In the genomic region with DNA sequence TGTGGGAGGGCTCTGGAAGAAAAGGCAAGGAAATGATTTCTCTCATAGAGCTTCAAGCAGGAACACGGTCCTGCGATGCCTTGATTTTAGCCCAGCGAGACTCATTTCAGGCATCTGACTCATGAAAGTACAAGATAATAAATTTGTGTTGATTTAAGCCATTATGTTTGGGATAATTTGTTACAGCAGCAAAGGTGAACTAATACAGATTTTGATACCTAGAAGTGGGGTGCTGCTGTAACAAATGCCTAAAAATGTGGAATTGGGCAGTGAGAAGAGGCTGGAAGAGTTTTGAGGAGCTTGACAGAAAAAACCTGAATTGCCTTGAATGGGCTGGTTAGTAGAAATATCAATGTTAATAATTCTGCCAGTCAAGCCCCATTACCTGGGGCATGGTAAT, we compare ENCODE assay signal across 29 cellular contexts.
"Had no signal": no experiment of that assay in that cellular context is flagged by ENCODE, and none has a peak within 500 bp of the region (broad histone marks: within the 10 kb centered on the region; RNA-seq: fewer than 3 reads in every experiment).

No MANE protein-coding gene starts in this region.

- H3K4me1 Mint-ChIP-seq: endodermal cell had no signal

- DNase-seq: colonic mucosa; cortex of kidney; dermis blood vessel endothelial cell; dorsolateral prefrontal cortex; effector CD4-positive, alpha-beta T cell; effector CD8-positive, alpha-beta T cell; effector memory CD4-positive, alpha-beta T cell; effector memory CD8-positive, alpha-beta T cell; endodermal cell; erythroblast; esophagus squamous epithelium; foreskin fibroblast; foreskin keratinocyte; foreskin melanocyte; gastrocnemius medialis; glutamatergic neuron; head of caudate nucleus; heart left ventricle; heart right ventricle had no signal

- H3K4me3 ChIP-seq: colonic mucosa, coronary artery, dorsolateral prefrontal cortex, esophagus muscularis mucosa, esophagus squamous epithelium, gastrocnemius medialis, gastroesophageal sphincter, heart left ventricle, heart right ventricle, hepatocyte had no signal

- H3K4me2 ChIP-seq: hepatocyte had no signal

- H3K4me3 Mint-ChIP-seq: dendritic cell treated with granulocyte-macrophage colony-stimulating factor and Interleukin-4, amounts not matched to agents 40 ng/mL and 50 ng/mL, for 4 days; effector memory CD8-positive, alpha-beta T cell; endodermal cell had no signal

- H3K27ac ChIP-seq: colonic mucosa, coronary artery, dorsolateral prefrontal cortex, epithelial cell of prostate, esophagus muscularis mucosa, esophagus squamous epithelium, foreskin keratinocyte, gastrocnemius medialis, gastroesophageal sphincter, heart left ventricle, heart right ventricle, hepatocyte had no signal

- H3K36me3 ChIP-seq: colonic mucosa, esophagus muscularis mucosa, esophagus squamous epithelium, gastrocnemius medialis, gastroesophageal sphincter, heart left ventricle, heart right ventricle had no signal

- FAIRE-seq: endometrium, endothelial cell of umbilical vein, frontal cortex had no signal

- H3K9me3 Mint-ChIP-seq: dendritic cell treated with granulocyte-macrophage colony-stimulating factor and Interleukin-4, amounts not matched to agents 40 ng/mL and 50 ng/mL, for 4 days had no signal

- H2AFZ ChIP-seq: hepatocyte had no signal

- H3K9me3 ChIP-seq: colonic mucosa, esophagus muscularis mucosa, gastrocnemius medialis, gastroesophageal sphincter had no signal

- ATAC-seq: effector memory CD8-positive, alpha-beta T cell; esophagus mucosa; foreskin keratinocyte; gastrocnemius medialis; gastroesophageal sphincter; heart left ventricle; heart right ventricle had no signal

- H3K27ac Mint-ChIP-seq: dendritic cell treated with granulocyte-macrophage colony-stimulating factor and Interleukin-4, amounts not matched to agents 40 ng/mL and 50 ng/mL, for 4 days; effector memory CD8-positive, alpha-beta T cell; endodermal cell had no signal

- H3K27me3 ChIP-seq: colonic mucosa, gastrocnemius medialis had no signal

- H3K79me2 ChIP-seq: hepatocyte had no signal

- H3K4me1 ChIP-seq: colonic mucosa, esophagus muscularis mucosa, gastrocnemius medialis, gastroesophageal sphincter, heart left ventricle had no signal
